21 cellular contexts compared by ENCODE assay signal in genomic region chr2:173496746-173497145, GRCh38.
DNase-seq lines count a peak whose midpoint lies in the region; ATAC-seq and TF ChIP-seq lines count a peak whose summit lies in the region.
"Had no signal": no experiment of that assay in that cellular context is flagged by ENCODE, and none has a peak within 500 bp of the region (broad histone marks: within the 10 kb centered on the region; RNA-seq: fewer than 3 reads in every experiment).

No MANE protein-coding gene starts in this region.

- no peaks in the 10 kb centered on the region for H3K79me1 ChIP-seq in H9 (ENCODE audit: insufficient read depth, low read depth, low read length, poor library complexity, severe bottlenecking)

- no peak overlapping the region for H3K27ac ChIP-seq in H9 (ENCODE audit: insufficient read length, low read depth, low read length)
- H3K27ac ChIP-seq: left ventricle myocardium inferior, spleen, upper lobe of left lung, VCaP had no signal

- H2BK20ac ChIP-seq in H9 (ENCODE audit: low read depth, low read length, poor library complexity, severe bottlenecking): no peak overlapping the region

- H3K4me3 ChIP-seq in AG09309 (ENCODE audit: control insufficient read depth, low read depth, low read length): peak overlapping the region; percentile 16
- H3K4me3 ChIP-seq: left ventricle myocardium inferior, spleen, upper lobe of left lung had no signal

- H3K23me2 ChIP-seq in H9 (ENCODE audit: insufficient read length, low read depth, low read length, poor library complexity, severe bottlenecking): no peaks in the 10 kb centered on the region

- H3K27ac Mint-ChIP-seq in H9: no peak overlapping the region
- H3K27ac Mint-ChIP-seq: activated T-helper 2 cell treated with anti-CD3 and anti-CD28 coated beads, Interferon-gamma antibody, Interleukin-2, Interleukin-4, amounts not matched to agents 10 μg/mL and 5 μg/mL and 100 μg/mL, durations not matched to agents 14 hours and 24 hours and 36 hours; B cell; stimulated activated naive B cell treated with anti-CD40 and anti-IgM and Interleukin-4, amounts not matched to agents 10 μg/mL and 1 μg/mL and 100 μg/mL, for 72 hours had no signal

- H2BK120ac ChIP-seq in H9 (ENCODE audit: low read depth, low read length, poor library complexity, severe bottlenecking): no peak overlapping the region

- H2AFZ ChIP-seq in H9 (ENCODE audit: low read length): no peak overlapping the region

- no peaks in the 10 kb centered on the region for H3K4me1 Mint-ChIP-seq in H9
- H3K4me1 Mint-ChIP-seq: B cell; stimulated activated naive B cell treated with anti-CD40 and anti-IgM and Interleukin-4, amounts not matched to agents 10 μg/mL and 1 μg/mL and 100 μg/mL, for 72 hours had no signal

- H3K9me3 Mint-ChIP-seq in H9: peaks cover 14 to 15% of the 10 kb centered on the region in 2 experiments

- no peaks in the 10 kb centered on the region for H3K79me2 ChIP-seq in H9 (ENCODE audit: insufficient read depth, low read length)

- no peak overlapping the region for H3K56ac ChIP-seq in H9 (ENCODE audit: insufficient read length, low read depth, low read length)

- H3K14ac ChIP-seq in H9 (ENCODE audit: insufficient read depth, low read length): no peak overlapping the region

- H4K5ac ChIP-seq in H9 (ENCODE audit: insufficient read length, low read depth, low read length): no peak overlapping the region

- H3K9me3 ChIP-seq in H9 (ENCODE audit: control insufficient read depth, low read depth, low read length): no peaks in the 10 kb centered on the region

- no peak overlapping the region for H2BK12ac ChIP-seq in H9 (ENCODE audit: insufficient read length, low read depth, low read length)

- ATAC-seq in HG02852 (IDR thresholded peaks at IDR 0.05; ENCODE audit: unreplicated experiment): no peak
- ATAC-seq: esophagus mucosa; stimulated activated naive B cell treated with anti-CD40 and anti-IgM and Interleukin-4, amounts not matched to agents 10 μg/mL and 1 μg/mL and 100 μg/mL, for 72 hours had no signal

- H2BK5ac ChIP-seq in H9 (ENCODE audit: insufficient read length, low read length): no peak overlapping the region

- H3K4me1 ChIP-seq in H9 (ENCODE audit: insufficient read depth, low read length): no peaks in the 10 kb centered on the region
- H3K4me1 ChIP-seq: left ventricle myocardium inferior, spleen, upper lobe of left lung had no signal

- H3K18ac ChIP-seq in H9 (ENCODE audit: insufficient read length, low read depth, low read length): no peak overlapping the region

- H3K9ac ChIP-seq in H9 (ENCODE audit: extremely low read depth, insufficient read length, low read length): no peak overlapping the region

- TF ChIP-seq CTCF in AG09309 (IDR thresholded peaks at IDR 0.05; ENCODE audit: control insufficient read depth, insufficient read depth, low read depth, low read length, missing control alignments) (no peak), H9 (conservative IDR thresholded peaks at IDR 0.05) (no peak)

- no peaks in the 10 kb centered on the region for H4K20me1 ChIP-seq in H9 (ENCODE audit: control insufficient read depth, insufficient read depth, insufficient read length)

- H3K36me3 Mint-ChIP-seq in H9 (ENCODE audit: insufficient read depth in 1 of 3, low read depth in 3 of 3): peaks cover 2 to 17% (median 7%) of the 10 kb centered on the region in 3 experiments
- H3K36me3 Mint-ChIP-seq: stimulated activated naive B cell treated with anti-CD40 and anti-IgM and Interleukin-4, amounts not matched to agents 10 μg/mL and 1 μg/mL and 100 μg/mL, for 72 hours had no signal

- no peak overlapping the region for H2BK15ac ChIP-seq in H9 (ENCODE audit: low read depth, low read length)

- H3K23ac ChIP-seq in H9 (ENCODE audit: insufficient read length, low read depth, low read length): no peak overlapping the region

- no peak overlapping the region for H4K91ac ChIP-seq in H9 (ENCODE audit: insufficient read length, low read depth, low read length)

- H3K4ac ChIP-seq in H9 (ENCODE audit: low read depth, low read length): no peak overlapping the region

- DNase-seq in AG09309 (ENCODE audit: low read depth) (peak; percentile 63), HT1080 (ENCODE audit: low read depth) (peak; percentile 42), dedifferentiated amniotic fluid mesenchymal stem cell (ENCODE audit: extremely low spot score) (peak; percentile 17), non-pigmented ciliary epithelial cell (ENCODE audit: low read depth) (peak; percentile 11), H9 (no peak), NCI-H1436 (lab: John Stamatoyannopoulos, UW) (no peak)
- no peak for DNase-seq in stimulated activated CD4-positive, alpha-beta T cell treated with anti-CD3 and anti-CD28 coated beads, Interleukin-4, amount 100 ng/mL, for 4 hours
- DNase-seq: amygdala; dermis blood vessel endothelial cell; left ventricle myocardium inferior; NCI-H2029 treated with DMSO at 0.1 percent for 48 hours; NCI-H526 treated with DMSO at 0.1 percent for 48 hours; spleen; stimulated activated naive B cell treated with anti-CD40 and anti-IgM and Interleukin-4, amounts not matched to agents 10 μg/mL and 1 μg/mL and 100 μg/mL, for 72 hours; SW 1271; upper lobe of left lung had no signal

- no peak overlapping the region for H2AK5ac ChIP-seq in H9 (ENCODE audit: insufficient read length, low read length)

- no peak overlapping the region for H3K4me2 ChIP-seq in H9 (ENCODE audit: insufficient read depth, insufficient read length, low read length)

- no peak overlapping the region for H3K4me3 Mint-ChIP-seq in H9
- H3K4me3 Mint-ChIP-seq: B cell; stimulated activated naive B cell treated with anti-CD40 and anti-IgM and Interleukin-4, amounts not matched to agents 10 μg/mL and 1 μg/mL and 100 μg/mL, for 72 hours had no signal

- H3T11ph ChIP-seq in H9 (ENCODE audit: low read length): no peak overlapping the region

- H3K27me3 Mint-ChIP-seq in H9 (ENCODE audit: low read depth): no peaks in the 10 kb centered on the region

- H3K27me3 ChIP-seq in H9 (ENCODE audit: insufficient read depth, low read length): no peaks in the 10 kb centered on the region
- H3K27me3 ChIP-seq: spleen, upper lobe of left lung had no signal

- WGBS in H9 (ENCODE audit: extremely low coverage, insufficient read length, low lambda C conversion rate): no CpG with 5 or more reads among the region's 3 CpGs

- H4K8ac ChIP-seq in H9 (replicated peaks; ENCODE audit: insufficient read length, low read depth, low read length): no peak overlapping the region

Comparison
In these comparisons a context has a peak if more than half of its experiments do, and no peak if none do; other contexts are left out.
1. DNase-seq: peak in AG09309 (single experiment), HT1080 (single experiment), dedifferentiated amniotic fluid mesenchymal stem cell (single experiment) and non-pigmented ciliary epithelial cell (single experiment); none in stimulated activated CD4-positive, alpha-beta T cell treated with anti-CD3 and anti-CD28 coated beads, Interleukin-4, amount 100 ng/mL, for 4 hours (0 of 2), H9 (single experiment) and NCI-H1436 (single experiment).